9 cellular contexts compared by ENCODE assay signal in the genomic region with DNA sequence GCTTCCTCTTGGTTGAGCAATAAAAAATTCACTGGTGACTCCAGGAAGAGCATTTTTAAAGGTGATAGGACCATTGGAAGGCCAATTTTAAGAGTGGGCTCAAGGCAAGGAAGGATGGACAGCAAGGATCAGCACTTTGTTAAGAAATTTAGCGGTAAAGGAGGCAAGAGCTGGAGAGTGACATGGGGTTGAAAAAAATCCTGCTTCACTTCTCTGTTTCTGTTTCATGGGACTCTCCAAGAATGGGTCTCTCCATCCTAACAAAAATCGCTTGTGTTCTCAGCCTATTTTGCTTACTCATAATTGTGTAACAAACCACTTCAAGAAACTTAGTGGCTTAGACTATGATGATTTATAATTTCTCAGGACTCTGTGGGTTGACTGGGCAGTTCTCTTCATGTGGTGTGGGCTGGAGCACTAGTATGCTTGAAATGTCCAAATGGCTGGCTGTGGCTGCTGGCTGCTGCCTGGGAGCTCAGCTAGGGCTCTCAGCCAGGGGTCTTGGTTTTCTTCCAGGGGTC. TPM values are rescaled to one million over a fixed set of nuclear protein-coding genes. Genes with fewer than 3 reads are reported as not detected.
A peak's percentile ranks its signal among the peaks of the same experiment; 100 is the strongest.
DNase-seq lines count a peak whose midpoint lies in the region; ATAC-seq, FAIRE-seq and TF ChIP-seq lines count a peak whose summit lies in the region.
"Had no signal": no experiment of that assay in that cellular context is flagged by ENCODE, and none has a peak within 500 bp of the region (broad histone marks: within the 10 kb centered on the region; RNA-seq: fewer than 3 reads in every experiment).

No MANE protein-coding gene starts in this region.

- H3K79me2 ChIP-seq in astrocyte (ENCODE audit: insufficient read depth, low read length), result no peaks in the 10 kb centered on the region

- H3K4me1 ChIP-seq in astrocyte (ENCODE audit: insufficient read depth, low read length), result peaks cover 13% of the 10 kb centered on the region

- H3K4me3 ChIP-seq in astrocyte (ENCODE audit: insufficient read depth, low read depth, low read length), result no peak overlapping the region

- no peak overlapping the region for H3K9ac ChIP-seq in astrocyte (ENCODE audit: low read length)

- H3K4me3 Mint-ChIP-seq in astrocyte (ENCODE audit: unreplicated experiment) (no peak overlapping the region), osteocyte (ENCODE audit: unreplicated experiment) (no peak overlapping the region)

- peak overlapping the region; percentile 17 for H3K4me2 ChIP-seq in astrocyte (ENCODE audit: low read length)

- no peak overlapping the region for H3K27ac ChIP-seq in astrocyte (ENCODE audit: low read depth, low read length)

- H3K4me1 Mint-ChIP-seq in astrocyte (ENCODE audit: low read depth, unreplicated experiment) (peaks cover 38% of the 10 kb centered on the region), osteocyte (ENCODE audit: unreplicated experiment) (peaks cover 11% of the 10 kb centered on the region)

- no peaks in the 10 kb centered on the region for H3K9me3 ChIP-seq in astrocyte (ENCODE audit: insufficient read depth, low read depth, low read length)

- in situ Hi-C loops in GM13976 (cut with MboI; ENCODE audit: low sequenced_read_pairs, unreplicated experiment), result no loop called here

- H3K27me3 ChIP-seq in astrocyte (ENCODE audit: insufficient read depth, low read length), result no peaks in the 10 kb centered on the region

- H3K36me3 Mint-ChIP-seq in astrocyte (ENCODE audit: low read depth, unreplicated experiment) (no peaks in the 10 kb centered on the region), osteocyte (ENCODE audit: unreplicated experiment) (no peaks in the 10 kb centered on the region)

- no peak for TF ChIP-seq CTCF in GM13976 (IDR thresholded peaks at IDR 0.05; ENCODE audit: borderline replicate concordance, control extremely low read depth, extremely low read depth, insufficient read depth, missing control alignments)
- no peak for TF ChIP-seq CTCF in astrocyte (IDR thresholded peaks at IDR 0.05; ENCODE audit: insufficient read depth, low read depth, low read length)
- no peak for TF ChIP-seq CTCF in osteocyte (IDR thresholded peaks at IDR 0.05)

- no peaks in the 10 kb centered on the region for H3K36me3 ChIP-seq in astrocyte (ENCODE audit: insufficient read depth, low read length)

- no peak overlapping the region for H2AFZ ChIP-seq in astrocyte (ENCODE audit: low read depth, low read length)

- DNase-seq in GM13976 (ENCODE audit: low spot score) (peak; percentile 31), HT1080 (ENCODE audit: low read depth) (peak; percentile 92), astrocyte (ENCODE audit: low read depth) (peak; percentile 94), osteocyte (ENCODE audit: extremely low spot score, unreplicated experiment) (peak; percentile 25), NCI-H446 treated with DMSO at 0.1 percent for 48 hours (lab: John Stamatoyannopoulos, UW) (no peak)
- no peak for DNase-seq in activated CD8-positive, alpha-beta memory T cell treated with anti-CD3 and anti-CD28 coated beads, Interleukin-2, amount 50 U/mL, for 48 hours
- DNase-seq: amygdala had no signal

- no peak for FAIRE-seq in astrocyte (lab: Jason Lieb, UNC)

- ATAC-seq in GM19035 (IDR thresholded peaks at IDR 0.05; ENCODE audit: unreplicated experiment) (no peak), GM21515 (IDR thresholded peaks at IDR 0.05; ENCODE audit: unreplicated experiment) (no peak)

- H3K27me3 Mint-ChIP-seq in astrocyte (ENCODE audit: low read depth, unreplicated experiment), result no peaks in the 10 kb centered on the region
- H3K27me3 Mint-ChIP-seq in osteocyte (ENCODE audit: unreplicated experiment), result peaks cover 21% of the 10 kb centered on the region

- H3K9me3 Mint-ChIP-seq in astrocyte (ENCODE audit: unreplicated experiment) (no peaks in the 10 kb centered on the region), osteocyte (ENCODE audit: unreplicated experiment) (peaks cover 17% of the 10 kb centered on the region)

- peak overlapping the region; percentile 49 for H3K27ac Mint-ChIP-seq in astrocyte (ENCODE audit: unreplicated experiment)
- no peak overlapping the region for H3K27ac Mint-ChIP-seq in osteocyte (ENCODE audit: unreplicated experiment)

- H4K20me1 ChIP-seq in astrocyte (ENCODE audit: insufficient read depth, low read length), result no peaks in the 10 kb centered on the region

RNA-seq across cellular contexts. Expression of gene ZNRF2, which starts 59.8 kb away (rescaled TPM):
- total RNA-seq in HT1080 (2014; rRNA removed; shearing (Covaris generic)), result 5.1 and 9.2 TPM in 2 replicates
- polyA plus RNA-seq in HT1080 (2015; cell fraction: cytosol; rRNA removed), result 5.0 and 6.7 TPM in 2 replicates
- polyA plus RNA-seq in HT1080 (2015; cell fraction: nucleus; rRNA removed), result 3.1 and 3.9 TPM in 2 replicates
- total RNA-seq in astrocyte (9.2 and 9.9 TPM in 2 replicates), osteocyte (6.8 TPM in 2 replicates)

Comparison
In these comparisons a context has a peak if more than half of its experiments do, and no peak if none do; other contexts are left out.
1. DNase-seq: peak in GM13976 (single experiment), HT1080 (single experiment), astrocyte (single experiment) and osteocyte (single experiment); none in NCI-H446 treated with DMSO at 0.1 percent for 48 hours (single experiment) and activated CD8-positive, alpha-beta memory T cell treated with anti-CD3 and anti-CD28 coated beads, Interleukin-2, amount 50 U/mL, for 48 hours (single experiment).